16 cellular contexts compared by ENCODE assay signal in genomic region chr13:49464621-49465325, GRCh38.
"Had no signal": no experiment of that assay in that cellular context is flagged by ENCODE, and none has a peak within 500 bp of the region (broad histone marks: within the 10 kb centered on the region; RNA-seq: fewer than 3 reads in every experiment).

No MANE protein-coding gene starts in this region.

- H3K4me1 ChIP-seq: adrenal gland, prostate gland, sigmoid colon, upper lobe of left lung had no signal

- H3K27me3 ChIP-seq: adrenal gland, sigmoid colon, upper lobe of left lung had no signal

- H3K9me3 ChIP-seq: adrenal gland, prostate gland had no signal

- H3K27ac ChIP-seq: adrenal gland, prostate gland, upper lobe of left lung had no signal

- ATAC-seq: mucosa of descending colon; naive thymus-derived CD8-positive, alpha-beta T cell had no signal

- H3K4me3 ChIP-seq: adrenal gland, mucosa of descending colon, prostate gland, sigmoid colon, upper lobe of left lung had no signal

- DNase-seq: activated CD4-positive, alpha-beta T cell treated with anti-CD3 and anti-CD28 coated beads, Interleukin-2, amount 10 ng/mL, durations not matched to agents 7 days and 5 days; activated CD4-positive, CD25-positive, alpha-beta regulatory T cell; activated naive CD4-positive, alpha-beta T cell treated with anti-CD3 and anti-CD28 coated beads, Interleukin-2, amount 10 ng/mL, durations not matched to agents 7 days and 5 days; activated T-cell treated with anti-CD3 and anti-CD28 coated beads for 4 hours; adrenal gland; cerebellar nuclear complex; dermis blood vessel endothelial cell; foreskin melanocyte; kidney; mucosa of descending colon; naive thymus-derived CD8-positive, alpha-beta T cell; sigmoid colon; stimulated activated naive CD4-positive, alpha-beta T cell; substantia nigra; upper lobe of left lung had no signal

- H3K36me3 ChIP-seq: prostate gland had no signal
